Comparison of ENCODE assay signal across 1 cellular context in the genomic region with DNA sequence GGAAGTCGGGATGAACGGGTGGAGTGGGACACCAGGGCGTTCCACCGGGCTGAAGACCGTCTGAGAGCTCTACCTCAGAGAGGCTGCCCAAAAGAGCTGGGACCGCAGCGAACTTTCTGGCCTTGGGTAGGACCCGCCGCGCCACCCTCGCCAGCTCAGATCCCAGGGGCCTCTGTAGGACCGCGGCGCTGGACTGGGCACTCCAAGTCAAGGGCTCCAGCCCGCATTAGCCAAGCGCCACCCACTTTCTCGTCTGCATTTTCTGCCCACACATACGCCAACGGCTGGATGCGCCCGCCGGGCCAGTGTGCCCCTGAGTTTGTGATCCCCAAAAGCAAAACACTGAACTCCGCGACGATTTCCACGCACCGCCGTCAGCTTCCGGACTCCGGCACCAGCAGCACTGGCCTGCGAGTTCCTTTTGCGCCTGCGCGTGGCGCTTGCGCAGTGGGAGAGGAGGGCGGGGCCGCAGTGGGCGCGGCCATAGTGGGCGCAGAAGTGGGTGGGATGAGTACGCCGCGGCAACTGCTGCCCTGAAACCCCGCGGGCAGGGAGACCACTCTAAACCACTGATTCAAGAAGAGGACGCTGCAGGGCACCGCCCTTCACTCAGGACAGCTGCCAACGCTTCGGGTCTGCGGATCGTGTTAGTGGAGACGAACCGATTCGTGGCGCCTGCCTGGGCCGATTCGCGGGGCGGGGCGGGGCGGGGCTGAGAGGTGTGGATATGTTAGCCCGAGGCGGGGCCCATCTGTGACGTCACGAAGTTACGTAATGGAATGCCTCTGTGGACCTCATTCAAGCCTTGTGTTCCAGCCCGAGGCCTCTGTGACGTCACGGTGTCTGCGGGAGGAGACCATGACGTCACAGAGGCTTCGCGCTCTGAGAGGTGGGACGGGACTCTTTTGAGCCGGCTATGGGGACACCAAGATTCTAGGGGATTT.
TF ChIP-seq lines count a peak whose summit lies in the region.

No MANE protein-coding gene starts in this region.

TF ChIP-seq in K562, 482 proteins besides CTCF, POLR2A, EP300 and RAD21 (continued from another document and continues in another):
- TF ChIP-seq, protein P1, sequence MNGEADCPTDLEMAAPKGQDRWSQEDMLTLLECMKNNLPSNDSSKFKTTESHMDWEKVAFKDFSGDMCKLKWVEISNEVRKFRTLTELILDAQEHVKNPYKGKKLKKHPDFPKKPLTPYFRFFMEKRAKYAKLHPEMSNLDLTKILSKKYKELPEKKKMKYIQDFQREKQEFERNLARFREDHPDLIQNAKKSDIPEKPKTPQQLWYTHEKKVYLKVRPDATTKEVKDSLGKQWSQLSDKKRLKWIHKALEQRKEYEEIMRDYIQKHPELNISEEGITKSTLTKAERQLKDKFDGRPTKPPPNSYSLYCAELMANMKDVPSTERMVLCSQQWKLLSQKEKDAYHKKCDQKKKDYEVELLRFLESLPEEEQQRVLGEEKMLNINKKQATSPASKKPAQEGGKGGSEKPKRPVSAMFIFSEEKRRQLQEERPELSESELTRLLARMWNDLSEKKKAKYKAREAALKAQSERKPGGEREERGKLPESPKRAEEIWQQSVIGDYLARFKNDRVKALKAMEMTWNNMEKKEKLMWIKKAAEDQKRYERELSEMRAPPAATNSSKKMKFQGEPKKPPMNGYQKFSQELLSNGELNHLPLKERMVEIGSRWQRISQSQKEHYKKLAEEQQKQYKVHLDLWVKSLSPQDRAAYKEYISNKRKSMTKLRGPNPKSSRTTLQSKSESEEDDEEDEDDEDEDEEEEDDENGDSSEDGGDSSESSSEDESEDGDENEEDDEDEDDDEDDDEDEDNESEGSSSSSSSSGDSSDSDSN (IDR thresholded peaks at IDR 0.05; ENCODE audit: borderline replicate concordance in 1 of 2, low read depth in 2 of 2, low read length in 2 of 2): no peak
- TF ChIP-seq SMARCE1 (IDR thresholded peaks at IDR 0.05): no peak; the same call in 1 of the 2 replicates
- peak; percentile 78 for TF ChIP-seq EGR1 (conservative IDR thresholded peaks at IDR 0.05)
- peak; percentile 84 for TF ChIP-seq JUNB (CRISPR knock-in tag; conservative IDR thresholded peaks at IDR 0.05)
- TF ChIP-seq HNRNPK (IDR thresholded peaks at IDR 0.05; ENCODE audit: low read depth, low read length, poor library complexity, severe bottlenecking): no peak
- TF ChIP-seq, protein P2, sequence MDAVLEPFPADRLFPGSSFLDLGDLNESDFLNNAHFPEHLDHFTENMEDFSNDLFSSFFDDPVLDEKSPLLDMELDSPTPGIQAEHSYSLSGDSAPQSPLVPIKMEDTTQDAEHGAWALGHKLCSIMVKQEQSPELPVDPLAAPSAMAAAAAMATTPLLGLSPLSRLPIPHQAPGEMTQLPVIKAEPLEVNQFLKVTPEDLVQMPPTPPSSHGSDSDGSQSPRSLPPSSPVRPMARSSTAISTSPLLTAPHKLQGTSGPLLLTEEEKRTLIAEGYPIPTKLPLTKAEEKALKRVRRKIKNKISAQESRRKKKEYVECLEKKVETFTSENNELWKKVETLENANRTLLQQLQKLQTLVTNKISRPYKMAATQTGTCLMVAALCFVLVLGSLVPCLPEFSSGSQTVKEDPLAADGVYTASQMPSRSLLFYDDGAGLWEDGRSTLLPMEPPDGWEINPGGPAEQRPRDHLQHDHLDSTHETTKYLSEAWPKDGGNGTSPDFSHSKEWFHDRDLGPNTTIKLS (IDR thresholded peaks at IDR 0.05; ENCODE audit: borderline replicate concordance, low read depth): peak; percentile 19; the same call in 1 of the 2 replicates
- TF ChIP-seq, protein P3, sequence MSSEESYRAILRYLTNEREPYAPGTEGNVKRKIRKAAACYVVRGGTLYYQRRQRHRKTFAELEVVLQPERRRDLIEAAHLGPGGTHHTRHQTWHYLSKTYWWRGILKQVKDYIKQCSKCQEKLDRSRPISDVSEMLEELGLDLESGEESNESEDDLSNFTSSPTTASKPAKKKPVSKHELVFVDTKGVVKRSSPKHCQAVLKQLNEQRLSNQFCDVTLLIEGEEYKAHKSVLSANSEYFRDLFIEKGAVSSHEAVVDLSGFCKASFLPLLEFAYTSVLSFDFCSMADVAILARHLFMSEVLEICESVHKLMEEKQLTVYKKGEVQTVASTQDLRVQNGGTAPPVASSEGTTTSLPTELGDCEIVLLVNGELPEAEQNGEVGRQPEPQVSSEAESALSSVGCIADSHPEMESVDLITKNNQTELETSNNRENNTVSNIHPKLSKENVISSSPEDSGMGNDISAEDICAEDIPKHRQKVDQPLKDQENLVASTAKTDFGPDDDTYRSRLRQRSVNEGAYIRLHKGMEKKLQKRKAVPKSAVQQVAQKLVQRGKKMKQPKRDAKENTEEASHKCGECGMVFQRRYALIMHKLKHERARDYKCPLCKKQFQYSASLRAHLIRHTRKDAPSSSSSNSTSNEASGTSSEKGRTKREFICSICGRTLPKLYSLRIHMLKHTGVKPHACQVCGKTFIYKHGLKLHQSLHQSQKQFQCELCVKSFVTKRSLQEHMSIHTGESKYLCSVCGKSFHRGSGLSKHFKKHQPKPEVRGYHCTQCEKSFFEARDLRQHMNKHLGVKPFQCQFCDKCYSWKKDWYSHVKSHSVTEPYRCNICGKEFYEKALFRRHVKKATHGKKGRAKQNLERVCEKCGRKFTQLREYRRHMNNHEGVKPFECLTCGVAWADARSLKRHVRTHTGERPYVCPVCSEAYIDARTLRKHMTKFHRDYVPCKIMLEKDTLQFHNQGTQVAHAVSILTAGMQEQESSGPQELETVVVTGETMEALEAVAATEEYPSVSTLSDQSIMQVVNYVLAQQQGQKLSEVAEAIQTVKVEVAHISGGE (CRISPR knock-in tag; IDR thresholded peaks at IDR 0.05): peak in 1 of 3 experiments; percentile 37; a peak in 1 of 6 replicates
- peak; percentile 72; the same call in 1 of the 2 replicates for TF ChIP-seq TAF7 (tag; IDR thresholded peaks at IDR 0.05)
- TF ChIP-seq U2AF1 (optimal IDR thresholded peaks at IDR 0.05; ENCODE audit: low read depth, low read length): no peak
- peak; percentile 82 for TF ChIP-seq JUND (IDR thresholded peaks at IDR 0.05; ENCODE audit: borderline replicate concordance, low read depth, low read length)
- peak; percentile 66; the same call in 2 of the 3 replicates for TF ChIP-seq JUND (tag; IDR thresholded peaks at IDR 0.05; ENCODE audit: borderline replicate concordance, low read depth, low read length)
- peak; percentile 33; the same call in 1 of the 2 replicates for TF ChIP-seq GTF2E2 (tag; IDR thresholded peaks at IDR 0.05)
- peak; percentile 89 for TF ChIP-seq ATF1 (CRISPR knock-in tag; IDR thresholded peaks at IDR 0.05)
- TF ChIP-seq ATF1 (tag; IDR thresholded peaks at IDR 0.05): peak; percentile 100
- TF ChIP-seq CSDE1 (IDR thresholded peaks at IDR 0.05): peak in 1 of 2 experiments; percentile 94; a peak in 2 of 4 replicates
- TF ChIP-seq, protein P4, sequence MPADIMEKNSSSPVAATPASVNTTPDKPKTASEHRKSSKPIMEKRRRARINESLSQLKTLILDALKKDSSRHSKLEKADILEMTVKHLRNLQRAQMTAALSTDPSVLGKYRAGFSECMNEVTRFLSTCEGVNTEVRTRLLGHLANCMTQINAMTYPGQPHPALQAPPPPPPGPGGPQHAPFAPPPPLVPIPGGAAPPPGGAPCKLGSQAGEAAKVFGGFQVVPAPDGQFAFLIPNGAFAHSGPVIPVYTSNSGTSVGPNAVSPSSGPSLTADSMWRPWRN (IDR thresholded peaks at IDR 0.05; ENCODE audit: low read depth): no peak
- TF ChIP-seq PHF20 (IDR thresholded peaks at IDR 0.05; ENCODE audit: partially characterized antibody): peak; percentile 92
- TF ChIP-seq ZNF561 (CRISPR knock-in tag; conservative IDR thresholded peaks at IDR 0.05): no peak
- no peak for TF ChIP-seq ARNT (IDR thresholded peaks at IDR 0.05)
- TF ChIP-seq XRCC5 (IDR thresholded peaks at IDR 0.05; ENCODE audit: low read depth, low read length): peak; percentile 51; the same call in 1 of the 2 replicates
- TF ChIP-seq KHSRP (IDR thresholded peaks at IDR 0.05): peak; percentile 100
- TF ChIP-seq MEIS2 (IDR thresholded peaks at IDR 0.05; ENCODE audit: partially characterized antibody): peak; percentile 87
- no peak for TF ChIP-seq CBX5 (IDR thresholded peaks at IDR 0.05; ENCODE audit: borderline replicate concordance, low read depth)
- no peak for TF ChIP-seq HDGF (IDR thresholded peaks at IDR 0.05)
- TF ChIP-seq NR1H2 (CRISPR knock-in tag; IDR thresholded peaks at IDR 0.05): no peak
- no peak for TF ChIP-seq IFI16 (CRISPR knock-in tag; IDR thresholded peaks at IDR 0.05)
- peak; percentile 22 to 60; a peak in 2 of 4 replicates for TF ChIP-seq SIN3A (IDR thresholded peaks at IDR 0.05; ENCODE audit: borderline replicate concordance in 2 of 2, control insufficient read depth in 1 of 2, low read depth in 2 of 2, low read length in 2 of 2)
- TF ChIP-seq ZNF197 (CRISPR knock-in tag; IDR thresholded peaks at IDR 0.05; ENCODE audit: low read depth): no peak
- TF ChIP-seq PHF8 (IDR thresholded peaks at IDR 0.05; ENCODE audit: borderline replicate concordance, low read length): peak; percentile 99
- no peak for TF ChIP-seq TRIM24 (IDR thresholded peaks at IDR 0.05)
- TF ChIP-seq, protein P5, sequence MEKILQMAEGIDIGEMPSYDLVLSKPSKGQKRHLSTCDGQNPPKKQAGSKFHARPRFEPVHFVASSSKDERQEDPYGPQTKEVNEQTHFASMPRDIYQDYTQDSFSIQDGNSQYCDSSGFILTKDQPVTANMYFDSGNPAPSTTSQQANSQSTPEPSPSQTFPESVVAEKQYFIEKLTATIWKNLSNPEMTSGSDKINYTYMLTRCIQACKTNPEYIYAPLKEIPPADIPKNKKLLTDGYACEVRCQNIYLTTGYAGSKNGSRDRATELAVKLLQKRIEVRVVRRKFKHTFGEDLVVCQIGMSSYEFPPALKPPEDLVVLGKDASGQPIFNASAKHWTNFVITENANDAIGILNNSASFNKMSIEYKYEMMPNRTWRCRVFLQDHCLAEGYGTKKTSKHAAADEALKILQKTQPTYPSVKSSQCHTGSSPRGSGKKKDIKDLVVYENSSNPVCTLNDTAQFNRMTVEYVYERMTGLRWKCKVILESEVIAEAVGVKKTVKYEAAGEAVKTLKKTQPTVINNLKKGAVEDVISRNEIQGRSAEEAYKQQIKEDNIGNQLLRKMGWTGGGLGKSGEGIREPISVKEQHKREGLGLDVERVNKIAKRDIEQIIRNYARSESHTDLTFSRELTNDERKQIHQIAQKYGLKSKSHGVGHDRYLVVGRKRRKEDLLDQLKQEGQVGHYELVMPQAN (IDR thresholded peaks at IDR 0.05; ENCODE audit: borderline replicate concordance): 0 out of 2 replicates have a peak, but pooled peaks have one; percentile 49
- TF ChIP-seq ILK (tag; IDR thresholded peaks at IDR 0.05; ENCODE audit: borderline replicate concordance, low read depth): no peak
- TF ChIP-seq MXI1 (IDR thresholded peaks at IDR 0.05; ENCODE audit: low read depth, low read length): no peak
- peak; percentile 98 for TF ChIP-seq SUPT5H (IDR thresholded peaks at IDR 0.05)
- TF ChIP-seq CREM (IDR thresholded peaks at IDR 0.05; ENCODE audit: low read depth): peak; percentile 100
- peak; percentile 69 for TF ChIP-seq EP400 (IDR thresholded peaks at IDR 0.05)
- no peak for TF ChIP-seq CHD4 (IDR thresholded peaks at IDR 0.05; ENCODE audit: insufficient read depth, insufficient replicate concordance, low read depth, low read length, poor library complexity, severe bottlenecking)
- TF ChIP-seq TBP (optimal IDR thresholded peaks at IDR 0.05; ENCODE audit: low read depth, low read length): peak; percentile 62
- TF ChIP-seq, protein P6, sequence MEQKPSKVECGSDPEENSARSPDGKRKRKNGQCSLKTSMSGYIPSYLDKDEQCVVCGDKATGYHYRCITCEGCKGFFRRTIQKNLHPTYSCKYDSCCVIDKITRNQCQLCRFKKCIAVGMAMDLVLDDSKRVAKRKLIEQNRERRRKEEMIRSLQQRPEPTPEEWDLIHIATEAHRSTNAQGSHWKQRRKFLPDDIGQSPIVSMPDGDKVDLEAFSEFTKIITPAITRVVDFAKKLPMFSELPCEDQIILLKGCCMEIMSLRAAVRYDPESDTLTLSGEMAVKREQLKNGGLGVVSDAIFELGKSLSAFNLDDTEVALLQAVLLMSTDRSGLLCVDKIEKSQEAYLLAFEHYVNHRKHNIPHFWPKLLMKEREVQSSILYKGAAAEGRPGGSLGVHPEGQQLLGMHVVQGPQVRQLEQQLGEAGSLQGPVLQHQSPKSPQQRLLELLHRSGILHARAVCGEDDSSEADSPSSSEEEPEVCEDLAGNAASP (IDR thresholded peaks at IDR 0.05): no peak
